In the genomic region with DNA sequence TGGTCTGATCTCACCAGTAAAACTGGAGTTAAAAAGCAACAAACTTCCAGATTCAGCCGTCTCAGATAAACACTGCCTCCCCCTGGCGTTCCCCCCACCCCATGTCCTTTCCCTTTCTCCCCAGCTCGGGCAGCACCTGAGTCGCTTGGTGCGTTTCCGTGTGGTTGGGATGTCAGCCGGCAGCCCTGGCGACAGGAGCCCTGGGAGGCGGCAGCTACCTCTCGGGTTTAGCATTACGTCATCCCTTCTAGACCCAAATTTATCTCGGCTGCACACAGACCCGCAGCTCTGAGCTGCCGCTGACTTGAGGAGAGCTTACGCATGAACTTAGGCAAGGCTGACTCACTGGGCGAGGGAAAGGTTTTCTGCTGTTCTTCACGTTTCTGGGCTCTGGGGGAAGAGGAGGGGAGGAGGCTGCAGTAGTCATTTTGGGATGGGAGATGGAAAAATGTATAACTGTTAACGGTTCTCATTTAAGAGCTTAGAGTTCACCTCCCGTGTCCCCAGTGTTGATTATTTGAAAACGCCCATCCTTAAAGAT, we compare ENCODE assay signal across 8 cellular contexts. TPM values are rescaled to one million over a fixed set of nuclear protein-coding genes. Genes with fewer than 3 reads are reported as not detected.
A peak's percentile ranks its signal among the peaks of the same experiment; 100 is the strongest.
DNase-seq lines count a peak whose midpoint lies in the region; ATAC-seq, FAIRE-seq and TF ChIP-seq lines count a peak whose summit lies in the region.

No MANE protein-coding gene starts in this region.

- no peaks in the 10 kb centered on the region for H3K9me3 Mint-ChIP-seq in WTC11

- H3K4me1 ChIP-seq in kidney (ENCODE audit: control insufficient read depth in 1 of 2, insufficient read depth in 1 of 2, low read depth in 1 of 2, low read length in 2 of 2), result peaks cover 4 to 7% of the 10 kb centered on the region in 2 donors

- H3K4me1 Mint-ChIP-seq in WTC11, result peaks cover 63% of the 10 kb centered on the region

- ATAC-seq in HG02571 (IDR thresholded peaks at IDR 0.05; ENCODE audit: unreplicated experiment), result peak; percentile 53
- peak; percentile 33 for ATAC-seq in WTC11

- peak overlapping the region; percentile 52; the same call in 1 of the 2 replicates for H3K27ac Mint-ChIP-seq in WTC11

- CTCF ChIA-PET in WTC11 (lab: Charles Lee), result interaction anchor here (0.6 to 7.8 kb wide), 9 partner anchors 11 to 368 kb away, joined by 3 to 69 read pairs (median 5); partner anchors contain the start of gene MXI1

- TF ChIP-seq CTCF in GM12865 (IDR thresholded peaks at IDR 0.05; ENCODE audit: insufficient read depth, low read depth, low read length, missing control alignments) (peak; percentile 11), WTC11 (IDR thresholded peaks at IDR 0.05) (no peak), bronchial epithelial cell (IDR thresholded peaks at IDR 0.05; ENCODE audit: insufficient read depth, low read length, severe bottlenecking) (peak; percentile 25), kidney (IDR thresholded peaks at IDR 0.05; ENCODE audit: borderline replicate concordance, extremely low read depth, insufficient read depth) (peak; percentile 29)

- FAIRE-seq in bronchial epithelial cell (lab: Jason Lieb, UNC) (no peak), kidney (lab: Jason Lieb, UNC) (no peak)

- no peaks in the 10 kb centered on the region for H3K9me3 ChIP-seq in kidney (ENCODE audit: control insufficient read depth in 1 of 2, low read length in 2 of 2)

- H3K36me3 ChIP-seq in bronchial epithelial cell (ENCODE audit: control insufficient read depth, insufficient read depth, low read length), result no peaks in the 10 kb centered on the region
- no peaks in the 10 kb centered on the region for H3K36me3 ChIP-seq in kidney (ENCODE audit: control insufficient read depth in 1 of 2, insufficient read depth in 2 of 2, low read length in 2 of 2)

- peak overlapping the region; percentile 50 to 62 for H3K9ac ChIP-seq in kidney (ENCODE audit: low read length in 2 of 2)

- H3K27me3 ChIP-seq in bronchial epithelial cell (ENCODE audit: control insufficient read depth, insufficient read depth, low read length), result no peaks in the 10 kb centered on the region

- H3K4me3 Mint-ChIP-seq in WTC11, result peak overlapping the region; percentile 58

- no peak overlapping the region for H3K27ac ChIP-seq in kidney (ENCODE audit: low read depth in 2 of 2, low read length in 2 of 2)

- H3K27me3 Mint-ChIP-seq in WTC11 (ENCODE audit: low read depth), result peaks cover 36% of the 10 kb centered on the region

- intact Hi-C loops in kidney (cut with DNase I), result no loop called here

- H3K4me3 ChIP-seq in GM12865 (ENCODE audit: low read depth, low read length) (no peak overlapping the region; the same call in 1 of the 2 replicates), bronchial epithelial cell (ENCODE audit: low read depth, low read length) (no peak overlapping the region), kidney (ENCODE audit: low read length in 2 of 2) (peak overlapping the region; percentile 33 to 45)

- POLR2A ChIA-PET in WTC11 (lab: Charles Lee), result interaction anchor here (2.1 to 9.5 kb wide), 2 partner anchors 12 to 15 kb away, joined by 8 to 101 read pairs; no protein-coding TSS in a partner anchor

- H3K36me3 Mint-ChIP-seq in WTC11, result no peaks in the 10 kb centered on the region

- DNase-seq in GM12865 (ENCODE audit: low read depth), result peak; percentile 78
- peak; percentile 93 for DNase-seq in NAMALWA (ENCODE audit: low spot score)
- peak; percentile 68 for DNase-seq in WTC11 (ENCODE audit: low spot score)
- peak; percentile 92 for DNase-seq in bronchial epithelial cell (ENCODE audit: low read depth)
- peak; percentile 88 for DNase-seq in kidney
- DNase-seq in stimulated activated CD4-positive, alpha-beta T cell treated with anti-CD3 and anti-CD28 coated beads, Interleukin-15, amount 100 ng/mL, for 1 hour (ENCODE audit: low read depth in 1 of 2, low spot score in 1 of 2), result peak; percentile 50 to 55
- DNase-seq in DMS53 treated with DMSO at 0.1 percent for 48 hours (lab: John Stamatoyannopoulos, UW; ENCODE audit: unreplicated experiment), result no peak

TF ChIP-seq in WTC11, 78 proteins besides CTCF, POLR2A, EP300 and RAD21:
- peak; percentile 48; the same call in 1 of the 2 replicates for TF ChIP-seq HMGA2 (CRISPR knock-in tag; IDR thresholded peaks at IDR 0.05)
- no peak for TF ChIP-seq NR1H2 (CRISPR knock-in tag; IDR thresholded peaks at IDR 0.05)

RNA-seq across cellular contexts. Expression of gene MXI1, which starts 14.4 kb away (rescaled TPM):
- total RNA-seq in WTC11 (2021) (16.6 to 23.9 TPM (median 21.6 TPM) in 3 replicates), bronchial epithelial cell (26.5 and 48.7 TPM in 2 replicates), kidney (29.0 TPM)
- 27.6 TPM for polyA plus RNA-seq in kidney (ENCODE audit: insufficient read depth, low read depth, low replicate concordance)

Comparison
In these comparisons a context has a peak if more than half of its experiments do, and no peak if none do; other contexts are left out.
1. H3K4me3 ChIP-seq: peak in kidney (2 of 2); none in GM12865 (single experiment) and bronchial epithelial cell (single experiment).